Comparison of ENCODE assay signal across 15 cellular contexts in genomic region chrX:38117485-38117884, GRCh38.
DNase-seq lines count a peak whose midpoint lies in the region; ATAC-seq, FAIRE-seq and TF ChIP-seq lines count a peak whose summit lies in the region.
"Had no signal": no experiment of that assay in that cellular context is flagged by ENCODE, and none has a peak within 500 bp of the region (broad histone marks: within the 10 kb centered on the region; RNA-seq: fewer than 3 reads in every experiment).

No MANE protein-coding gene starts in this region.

- peaks cover 0 to 2% (median 0%) of the 10 kb centered on the region in 5 donors for H3K9me3 Mint-ChIP-seq in CD8-positive, alpha-beta memory T cell
- H3K9me3 Mint-ChIP-seq: activated naive CD4-positive, alpha-beta T cell treated with anti-CD3 and anti-CD28 coated beads, Interleukin-2, amount 50 U/mL, for 72 hours had no signal

- no peaks in the 10 kb centered on the region for H3K36me3 Mint-ChIP-seq in CD8-positive, alpha-beta memory T cell
- H3K36me3 Mint-ChIP-seq: activated CD8-positive, alpha-beta memory T cell treated with anti-CD3 and anti-CD28 coated beads, Interleukin-2, amount 10 ng/mL, durations not matched to agents 7 days and 5 days; activated naive CD4-positive, alpha-beta T cell treated with anti-CD3 and anti-CD28 coated beads, Interleukin-2, amount 50 U/mL, for 72 hours had no signal

- no peak overlapping the region for H3K4me3 Mint-ChIP-seq in CD8-positive, alpha-beta memory T cell
- H3K4me3 Mint-ChIP-seq: activated CD8-positive, alpha-beta memory T cell treated with anti-CD3 and anti-CD28 coated beads, Interleukin-2, amount 10 ng/mL, durations not matched to agents 7 days and 5 days had no signal

- CTCF ChIA-PET in endothelial cell of umbilical vein (lab: Charles Lee): no interaction called here
- CTCF ChIA-PET in CD8-positive, alpha-beta memory T cell (lab: Charles Lee): no interaction called here

- H2AFZ ChIP-seq in endothelial cell of umbilical vein (ENCODE audit: low read depth, low read length): no peak overlapping the region

- H4K20me1 ChIP-seq in endothelial cell of umbilical vein (replicated peaks; ENCODE audit: control insufficient read depth, extremely low read depth, insufficient read depth, low read length): no peaks in the 10 kb centered on the region
- H4K20me1 ChIP-seq: BLaER1 had no signal

- POLR2A ChIA-PET in endothelial cell of umbilical vein (lab: Charles Lee): no interaction called here
- POLR2A ChIA-PET in CD8-positive, alpha-beta memory T cell (lab: Charles Lee): no interaction called here

- H3K9ac ChIP-seq in endothelial cell of umbilical vein (replicated peaks; ENCODE audit: extremely low read depth, insufficient read depth, low read length): no peak overlapping the region
- H3K9ac ChIP-seq: BLaER1 had no signal

- no peaks in the 10 kb centered on the region for H3K9me1 ChIP-seq in endothelial cell of umbilical vein (replicated peaks; ENCODE audit: control insufficient read depth, extremely low read depth, insufficient read depth, low read length)

- FAIRE-seq in GM12892 (lab: Jason Lieb, UNC) (peak; percentile 5), endothelial cell of umbilical vein (lab: Jason Lieb, UNC) (no peak), HTR-8/SVneo (lab: Jason Lieb, UNC) (no peak)

- intact Hi-C loops in endothelial cell of umbilical vein (cut with micrococcal nuclease): no loop called here
- intact Hi-C loops in uterus (cut with DNase I; ENCODE audit: low total_unique reads): no loop called here

- dilution Hi-C loops in endothelial cell of umbilical vein (cut with MboI; ENCODE audit: extremely low pct_ligation_motif_present, low sequenced_read_pairs): no loop called here

- TF ChIP-seq POLR2A in GM12892 (IDR thresholded peaks at IDR 0.05; ENCODE audit: low read depth, low read length) (no peak), endothelial cell of umbilical vein (IDR thresholded peaks at IDR 0.05; ENCODE audit: low read depth, low read length) (no peak), uterus (IDR thresholded peaks at IDR 0.05) (no peak)

- no peaks in the 10 kb centered on the region for H3K4me1 Mint-ChIP-seq in CD8-positive, alpha-beta memory T cell
- H3K4me1 Mint-ChIP-seq: activated CD8-positive, alpha-beta memory T cell treated with anti-CD3 and anti-CD28 coated beads, Interleukin-2, amount 10 ng/mL, durations not matched to agents 7 days and 5 days had no signal

- no peak for ATAC-seq in HG03175 (IDR thresholded peaks at IDR 0.05; ENCODE audit: unreplicated experiment)
- ATAC-seq: activated CD8-positive, alpha-beta memory T cell treated with anti-CD3 and anti-CD28 coated beads, Interleukin-2, amount 10 ng/mL, durations not matched to agents 7 days and 5 days; activated naive CD4-positive, alpha-beta T cell treated with anti-CD3 and anti-CD28 coated beads, Interleukin-2, amount 50 U/mL, for 72 hours had no signal

- BruUV-seq in endothelial cell of umbilical vein (replicated peaks; lab: Mats Ljungman, UMichigan): no TSS peak

- DNase-seq in COLO668 (lab: John Stamatoyannopoulos, UW; ENCODE audit: unreplicated experiment): peak; percentile 44
- no peak for DNase-seq in GM12892 (ENCODE audit: insufficient read length)
- DNase-seq in NCI-H2171 treated with DMSO at 0.1 percent for 48 hours (lab: John Stamatoyannopoulos, UW): peak; percentile 86
- DNase-seq in endothelial cell of umbilical vein (ENCODE audit: low read depth, low spot score): peak; percentile 1
- no peak for DNase-seq in uterus
- no peak for DNase-seq in HTR-8/SVneo (ENCODE audit: insufficient read length, low spot score)
- DNase-seq in CD8-positive, alpha-beta memory T cell: no peak
- DNase-seq: activated CD8-positive, alpha-beta memory T cell treated with anti-CD3 and anti-CD28 coated beads, Interleukin-2, amount 10 ng/mL, durations not matched to agents 7 days and 5 days; Karpas-422; NCI-H526 had no signal

- H3K36me3 ChIP-seq in endothelial cell of umbilical vein (ENCODE audit: control insufficient read depth in 2 of 2, extremely low read depth in 1 of 2, insufficient read depth in 2 of 2, low read length in 2 of 2): no peaks in the 10 kb centered on the region
- H3K36me3 ChIP-seq in uterus: no peaks in the 10 kb centered on the region
- no peaks in the 10 kb centered on the region for H3K36me3 ChIP-seq in CD8-positive, alpha-beta memory T cell (ENCODE audit: insufficient read depth, low read length)
- H3K36me3 ChIP-seq: BLaER1, right atrium auricular region had no signal

- no peaks in the 10 kb centered on the region for H3K27me3 ChIP-seq in endothelial cell of umbilical vein (ENCODE audit: control insufficient read depth in 2 of 2, insufficient read depth in 2 of 2, low read length in 2 of 2)
- no peaks in the 10 kb centered on the region for H3K27me3 ChIP-seq in uterus
- no peaks in the 10 kb centered on the region for H3K27me3 ChIP-seq in CD8-positive, alpha-beta memory T cell (ENCODE audit: insufficient read depth, low read length, poor library complexity, severe bottlenecking)
- H3K27me3 ChIP-seq: BLaER1, right atrium auricular region had no signal

- H3K4me1 ChIP-seq in endothelial cell of umbilical vein (ENCODE audit: control insufficient read depth, extremely low read depth, insufficient read depth, low read length) (no peaks in the 10 kb centered on the region), uterus (no peaks in the 10 kb centered on the region)
- H3K4me1 ChIP-seq in CD8-positive, alpha-beta memory T cell (ENCODE audit: insufficient read depth, low read length): no peaks in the 10 kb centered on the region
- H3K4me1 ChIP-seq: BLaER1, right atrium auricular region had no signal

- H3K27me3 Mint-ChIP-seq in CD8-positive, alpha-beta memory T cell: peaks cover 0 to 9% of the 10 kb centered on the region in 2 donors

- TF ChIP-seq CTCF in endothelial cell of umbilical vein (IDR thresholded peaks at IDR 0.05; ENCODE audit: extremely low read depth in 1 of 2, insufficient read depth in 1 of 2, low read depth in 1 of 2, low read length in 2 of 2) (no peak), uterus (IDR thresholded peaks at IDR 0.05) (no peak)

- H3K4me3 ChIP-seq in endothelial cell of umbilical vein (replicated peaks in 1 of 3; ENCODE audit: insufficient read depth in 1 of 3, low read depth in 1 of 3, low read length in 3 of 3) (no peak overlapping the region), uterus (no peak overlapping the region)
- no peak overlapping the region for H3K4me3 ChIP-seq in CD8-positive, alpha-beta memory T cell (ENCODE audit: low read length)
- H3K4me3 ChIP-seq: BLaER1, right atrium auricular region had no signal

- no peak overlapping the region for H3K27ac Mint-ChIP-seq in CD8-positive, alpha-beta memory T cell
- H3K27ac Mint-ChIP-seq: activated CD8-positive, alpha-beta memory T cell treated with anti-CD3 and anti-CD28 coated beads, Interleukin-2, amount 10 ng/mL, durations not matched to agents 7 days and 5 days; activated naive CD4-positive, alpha-beta T cell treated with anti-CD3 and anti-CD28 coated beads, Interleukin-2, amount 50 U/mL, for 72 hours had no signal

- H3K4me2 ChIP-seq in endothelial cell of umbilical vein (ENCODE audit: insufficient read depth, low read length): no peak overlapping the region
- H3K4me2 ChIP-seq: BLaER1 had no signal

- no peaks in the 10 kb centered on the region for H3K79me2 ChIP-seq in endothelial cell of umbilical vein (ENCODE audit: control insufficient read depth, insufficient read depth, low read length)

- H3K9me3 ChIP-seq in endothelial cell of umbilical vein (replicated peaks; ENCODE audit: control insufficient read depth, insufficient read depth, low read length) (no peaks in the 10 kb centered on the region), uterus (no peaks in the 10 kb centered on the region)
- no peaks in the 10 kb centered on the region for H3K9me3 ChIP-seq in CD8-positive, alpha-beta memory T cell (ENCODE audit: low read length)
- H3K9me3 ChIP-seq: BLaER1, right atrium auricular region had no signal

- H3K27ac ChIP-seq in endothelial cell of umbilical vein (ENCODE audit: insufficient read depth, low read depth, low read length) (no peak overlapping the region), uterus (no peak overlapping the region)
- H3K27ac ChIP-seq in CD8-positive, alpha-beta memory T cell (ENCODE audit: low read depth, low read length): no peak overlapping the region
- H3K27ac ChIP-seq: BLaER1, right atrium auricular region, VCaP had no signal

TF ChIP-seq in endothelial cell of umbilical vein, 7 proteins besides CTCF, POLR2A, EP300 and RAD21:
- TF ChIP-seq JUN (IDR thresholded peaks at IDR 0.05; ENCODE audit: borderline replicate concordance, insufficient read depth, insufficient read length, low read depth): no peak
- TF ChIP-seq GATA2 (IDR thresholded peaks at IDR 0.05; ENCODE audit: insufficient read depth, insufficient read length, low read depth, low read length): no peak
- TF ChIP-seq MYC (IDR thresholded peaks at IDR 0.05; ENCODE audit: low read depth, low read length): no peak
- TF ChIP-seq EZH2 (IDR thresholded peaks at IDR 0.05; ENCODE audit: borderline replicate concordance, low read depth, low read length, severe bottlenecking): no peak
- no peak for TF ChIP-seq FOS (IDR thresholded peaks at IDR 0.05; ENCODE audit: borderline replicate concordance, insufficient read depth, low read length)
- TF ChIP-seq POLR2AphosphoS5 (IDR thresholded peaks at IDR 0.05; ENCODE audit: insufficient read depth, low read depth, low read length): no peak

Comparison
In these comparisons a context has a peak if more than half of its experiments do, and no peak if none do; other contexts are left out.
1. DNase-seq: peak in COLO668 (single experiment), NCI-H2171 treated with DMSO at 0.1 percent for 48 hours (single experiment) and endothelial cell of umbilical vein (single experiment); none in GM12892 (single experiment), uterus (0 of 2), HTR-8/SVneo (single experiment) and CD8-positive, alpha-beta memory T cell (0 of 5).